ENCODE assay signal across 1 cellular context in the genomic region with DNA sequence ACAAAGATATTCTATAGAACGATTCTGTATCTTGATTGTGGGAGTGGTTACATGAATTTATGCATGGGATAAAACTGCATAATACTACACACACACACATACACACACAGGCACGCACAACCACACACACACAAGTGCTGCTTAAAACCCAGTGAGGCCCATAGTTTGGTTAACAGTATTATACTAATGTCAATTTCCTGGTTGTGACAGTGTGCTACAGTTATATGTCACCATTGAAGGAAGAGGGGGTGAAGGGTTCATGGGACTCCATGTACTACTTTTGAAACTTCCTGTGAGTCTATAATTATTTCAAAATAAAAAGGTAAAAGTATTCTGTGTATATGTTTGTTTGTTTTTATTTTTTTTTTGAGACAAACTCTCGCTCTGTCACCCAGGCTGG.
TF ChIP-seq lines count a peak whose summit lies in the region.

No MANE protein-coding gene starts in this region.

TF ChIP-seq in IMR-90, 13 proteins besides CTCF, POLR2A, EP300 and RAD21:
- TF ChIP-seq NFE2L2 (IDR thresholded peaks at IDR 0.05; ENCODE audit: low read depth, low read length) (no peak), BHLHE40 (IDR thresholded peaks at IDR 0.05; ENCODE audit: low read depth, low read length) (no peak), SMC3 (IDR thresholded peaks at IDR 0.05; ENCODE audit: low read depth, low read length) (no peak)
- TF ChIP-seq, protein P1, sequence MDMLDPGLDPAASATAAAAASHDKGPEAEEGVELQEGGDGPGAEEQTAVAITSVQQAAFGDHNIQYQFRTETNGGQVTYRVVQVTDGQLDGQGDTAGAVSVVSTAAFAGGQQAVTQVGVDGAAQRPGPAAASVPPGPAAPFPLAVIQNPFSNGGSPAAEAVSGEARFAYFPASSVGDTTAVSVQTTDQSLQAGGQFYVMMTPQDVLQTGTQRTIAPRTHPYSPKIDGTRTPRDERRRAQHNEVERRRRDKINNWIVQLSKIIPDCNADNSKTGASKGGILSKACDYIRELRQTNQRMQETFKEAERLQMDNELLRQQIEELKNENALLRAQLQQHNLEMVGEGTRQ (IDR thresholded peaks at IDR 0.05; ENCODE audit: low read depth, low read length), result no peak
